Comparison of ENCODE assay signal across 8 cellular contexts in the genomic region with DNA sequence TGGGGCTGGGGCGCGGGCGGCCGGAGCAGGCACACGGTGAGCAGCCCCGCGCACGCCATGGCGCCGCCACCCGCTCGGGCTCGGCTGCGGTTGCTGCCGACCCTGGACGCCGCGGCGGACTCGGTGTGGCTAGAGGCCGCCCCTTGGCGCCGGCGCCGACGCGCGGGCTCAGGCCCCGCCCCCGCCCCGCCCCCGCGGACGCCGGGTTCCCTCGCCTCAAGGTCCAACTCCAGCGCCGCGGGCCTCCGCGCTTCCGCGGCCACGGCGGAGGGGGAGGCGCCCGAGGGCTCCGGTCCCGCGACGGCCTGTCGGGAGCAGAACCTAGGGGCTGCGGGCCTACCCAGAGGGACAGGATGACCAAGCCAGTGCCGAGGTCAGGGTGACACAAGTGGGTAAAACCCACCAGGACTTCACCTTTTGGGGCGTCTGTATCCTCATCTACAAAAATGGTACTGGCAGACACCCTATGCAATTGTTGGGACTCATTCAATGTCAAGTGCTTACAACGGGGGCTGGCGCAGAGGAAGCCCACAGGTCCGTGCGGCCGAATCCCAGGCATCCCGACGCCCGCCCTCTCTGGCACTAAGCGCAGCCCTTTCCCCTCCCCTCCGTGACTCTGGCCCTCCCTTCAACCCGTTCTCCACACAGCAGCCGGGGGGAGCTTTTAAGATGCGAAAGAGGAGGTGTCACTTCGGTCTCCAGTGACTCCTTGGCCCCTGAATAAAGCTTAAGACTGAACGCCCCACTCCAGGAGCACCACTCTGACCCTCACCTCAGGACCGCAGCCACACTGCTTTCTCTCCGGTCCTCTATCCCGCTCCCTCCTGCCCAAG. TPM values are rescaled to one million over a fixed set of nuclear protein-coding genes. Genes with fewer than 3 reads are reported as not detected.
A peak's percentile ranks its signal among the peaks of the same experiment; 100 is the strongest.
DNase-seq lines count a peak whose midpoint lies in the region; ATAC-seq and TF ChIP-seq lines count a peak whose summit lies in the region.

A gene with protein sequence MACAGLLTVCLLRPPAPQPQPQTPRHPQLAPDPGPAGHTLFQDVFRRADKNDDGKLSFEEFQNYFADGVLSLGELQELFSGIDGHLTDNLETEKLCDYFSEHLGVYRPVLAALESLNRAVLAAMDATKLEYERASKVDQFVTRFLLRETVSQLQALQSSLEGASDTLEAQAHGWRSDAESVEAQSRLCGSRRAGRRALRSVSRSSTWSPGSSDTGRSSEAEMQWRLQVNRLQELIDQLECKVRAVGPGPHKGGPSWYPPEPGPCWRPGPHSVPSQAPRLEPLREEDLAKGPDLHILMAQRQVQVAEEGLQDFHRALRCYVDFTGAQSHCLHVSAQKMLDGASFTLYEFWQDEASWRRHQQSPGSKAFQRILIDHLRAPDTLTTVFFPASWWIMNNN (minus strand): TSS at position 135 of the 833 bp plus-strand sequence. CDS start 76 bp downstream, at position 59.

- DNase-seq in DMS153 treated with DMSO at 0.1 percent for 48 hours (lab: John Stamatoyannopoulos, UW; ENCODE audit: unreplicated experiment) (peak; percentile 46), MV-4-11 (lab: John Stamatoyannopoulos, UW) (peak; percentile 56), SW 1271 (lab: John Stamatoyannopoulos, UW) (peak; percentile 81 to 88), ascending aorta (ENCODE audit: low spot score in 2 of 2) (peak in 1 of 2 donors; percentile 92), right cardiac atrium (peak; percentile 83 to 96 (median 94)), posterior vena cava (ENCODE audit: low spot score) (peak; percentile 92)

- ATAC-seq in GM21723 (IDR thresholded peaks at IDR 0.05; ENCODE audit: unreplicated experiment), result peak; percentile 65
- peak; percentile 82 for ATAC-seq in right cardiac atrium
- no peak for ATAC-seq in GM19324 (IDR thresholded peaks at IDR 0.05; ENCODE audit: low FRiP score, unreplicated experiment)

- no peak for TF ChIP-seq CTCF in ascending aorta (IDR thresholded peaks at IDR 0.05)

- intact Hi-C loops in ascending aorta (cut with DNase I), result loop anchor here (2.0 to 5.0 kb wide), 2 partner anchors 58 to 438 kb away; partner anchors contain the start of gene EIF2S2
- intact Hi-C loops in right cardiac atrium (cut with DNase I), result no loop called here
- intact Hi-C loops in posterior vena cava (cut with DNase I), result no loop called here

- H3K9me3 ChIP-seq in ascending aorta, result no peaks in the 10 kb centered on the region
- H3K9me3 ChIP-seq in right cardiac atrium (ENCODE audit: control insufficient read depth, low read length), result no peaks in the 10 kb centered on the region

- WGBS in right cardiac atrium, result 3% methylated on average over 73 of the region's 73 CpGs

- H3K4me1 ChIP-seq in ascending aorta (peaks cover 9 to 49% of the 10 kb centered on the region in 2 donors), right cardiac atrium (ENCODE audit: control insufficient read depth, insufficient read depth, low read length) (no peaks in the 10 kb centered on the region)

- no peaks in the 10 kb centered on the region for H3K36me3 ChIP-seq in ascending aorta

- H3K27me3 ChIP-seq in ascending aorta, result no peaks in the 10 kb centered on the region
- H3K27me3 ChIP-seq in right cardiac atrium (ENCODE audit: control insufficient read depth, insufficient read depth), result no peaks in the 10 kb centered on the region

- H3K27ac ChIP-seq in ascending aorta (peak within 1 kb of the TSS; percentile 96 to 97), right cardiac atrium (ENCODE audit: low read length) (peak within 1 kb of the TSS; percentile 59)

- H3K4me3 ChIP-seq in ascending aorta, result peak within 1 kb of the TSS; percentile 67 to 84
- H3K4me3 ChIP-seq in right cardiac atrium (ENCODE audit: low read length), result peak within 1 kb of the TSS; percentile 78

RNA-seq across cellular contexts. Expression of the gene that starts here (rescaled TPM):
- total RNA-seq in ascending aorta, result 21.3 TPM
- 10 to 100 TPM; 55.4 to 61.3 (median 57.0) TPM for total RNA-seq in right cardiac atrium
- polyA plus RNA-seq in right cardiac atrium, result 57.4 TPM
- 10 to 100 TPM; 25.5 to 36.6 TPM for total RNA-seq in posterior vena cava
